Comparison of ENCODE assay signal across 15 cellular contexts in genomic region chr6:159972506-159973268, GRCh38. TPM values are rescaled to one million over a fixed set of nuclear protein-coding genes. Genes with fewer than 3 reads are reported as not detected.
DNase-seq lines count a peak whose midpoint lies in the region; ATAC-seq, FAIRE-seq and TF ChIP-seq lines count a peak whose summit lies in the region.
"Had no signal": no experiment of that assay in that cellular context is flagged by ENCODE, and none has a peak within 500 bp of the region (broad histone marks: within the 10 kb centered on the region; RNA-seq: fewer than 3 reads in every experiment).

No MANE protein-coding gene starts in this region.

- intact Hi-C loops in activated CD4-positive, alpha-beta T cell treated with anti-CD3 and anti-CD28 coated beads for 36 hours (cut with DNase I, micrococcal nuclease) = loop anchor here (5.0 to 10.0 kb wide), 2 partner anchors 280 to 1302 kb away; partner anchors contain the start of genes AGPAT4 (in 1 of the 2) and SOD2 (in 1 of the 2)
- intact Hi-C loops in K562 (cut with micrococcal nuclease) = loop anchor here (5.0 to 10.0 kb wide), 3 partner anchors 55 to 248 kb away; partner anchors contain the start of gene WTAP
- intact Hi-C loops in lower lobe of right lung (cut with DNase I) = no loop called here

- peaks cover 8% of the 10 kb centered on the region for H3K9me1 ChIP-seq in K562 (ENCODE audit: control insufficient read depth, insufficient read depth, low read length)

- H4K20me1 ChIP-seq in K562 (replicated peaks; ENCODE audit: control insufficient read depth, insufficient read depth, low read length) = peaks cover 32% of the 10 kb centered on the region
- peaks cover 57% of the 10 kb centered on the region for H4K20me1 ChIP-seq in neural progenitor cell (ENCODE audit: low read depth)

- H3K9me3 Mint-ChIP-seq in activated CD4-positive, alpha-beta T cell treated with anti-CD3 and anti-CD28 coated beads for 36 hours (ENCODE audit: low read depth) = no peaks in the 10 kb centered on the region
- no peaks in the 10 kb centered on the region for H3K9me3 Mint-ChIP-seq in neural progenitor cell
- H3K9me3 Mint-ChIP-seq: activated CD4-positive, alpha-beta T cell treated with anti-CD3 and anti-CD28 coated beads, Interleukin-2, amount 10 ng/mL, durations not matched to agents 7 days and 5 days had no signal

- peak overlapping the region; percentile 77 for H3K27ac Mint-ChIP-seq in activated CD4-positive, alpha-beta T cell treated with anti-CD3 and anti-CD28 coated beads for 36 hours
- H3K27ac Mint-ChIP-seq in neural progenitor cell = no peak overlapping the region
- H3K27ac Mint-ChIP-seq: activated CD4-positive, alpha-beta T cell treated with anti-CD3 and anti-CD28 coated beads, Interleukin-2, amount 10 ng/mL, durations not matched to agents 7 days and 5 days had no signal

- WGBS in K562 (ENCODE audit: insufficient coverage, low coverage, missing lambda C conversion rate) = 21% methylated on average over 9 of the region's 9 CpGs

- H3K9me3 ChIP-seq in K562 (replicated peaks; ENCODE audit: control insufficient read depth, insufficient read depth, low read depth, low read length) (no peaks in the 10 kb centered on the region), neural progenitor cell (ENCODE audit: low read depth) (no peaks in the 10 kb centered on the region), lower lobe of right lung (no peaks in the 10 kb centered on the region), SJCRH30 (replicated peaks) (no peaks in the 10 kb centered on the region)
- H3K9me3 ChIP-seq: gastroesophageal sphincter had no signal

- 0 out of 2 replicates have a peak overlapping the region, but pooled peaks have one; percentile 12 for H3K4me3 ChIP-seq in LNCaP clone FGC (ENCODE audit: low read depth, low read length)
- H3K4me3 ChIP-seq in K562 = no peak overlapping the region; the same call in 1 of the 2 replicates
- H3K4me3 ChIP-seq in neural progenitor cell = no peak overlapping the region
- no peak overlapping the region for H3K4me3 ChIP-seq in lower lobe of right lung
- no peak overlapping the region for H3K4me3 ChIP-seq in SJCRH30
- H3K4me3 ChIP-seq: gastroesophageal sphincter had no signal

- H3K36me3 ChIP-seq in K562 (ENCODE audit: control insufficient read depth, insufficient read depth, low read length) = peaks cover 17% of the 10 kb centered on the region
- H3K36me3 ChIP-seq in neural progenitor cell = no peaks in the 10 kb centered on the region
- no peaks in the 10 kb centered on the region for H3K36me3 ChIP-seq in lower lobe of right lung
- peaks cover 2% of the 10 kb centered on the region; the same call in 1 of the 2 replicates for H3K36me3 ChIP-seq in SJCRH30
- H3K36me3 ChIP-seq: gastroesophageal sphincter had no signal

- no peak for ATAC-seq in activated CD4-positive, alpha-beta T cell treated with anti-CD3 and anti-CD28 coated beads for 36 hours
- ATAC-seq in K562 (peak; percentile 4; the same call in 1 of the 3 replicates), lower lobe of right lung (no peak)
- ATAC-seq: gastroesophageal sphincter had no signal

- H3K79me2 ChIP-seq in K562 (ENCODE audit: control insufficient read depth, insufficient read depth, low read length) = peaks cover 91% of the 10 kb centered on the region
- peaks cover 86% of the 10 kb centered on the region for H3K79me2 ChIP-seq in neural progenitor cell (ENCODE audit: low read depth)

- TF ChIP-seq CTCF in LNCaP clone FGC (IDR thresholded peaks at IDR 0.05; ENCODE audit: control insufficient read depth, extremely low read depth, insufficient read depth) (no peak), K562 (IDR thresholded peaks at IDR 0.05 in 2 of 3, conservative IDR thresholded peaks at IDR 0.05 in 1 of 3; ENCODE audit: insufficient read depth in 2 of 3, low read depth in 1 of 3, low read length in 3 of 3) (no peak), neural progenitor cell (IDR thresholded peaks at IDR 0.05) (no peak), lower lobe of right lung (IDR thresholded peaks at IDR 0.05) (no peak)

- no peak for TF ChIP-seq POLR2A in K562 (conservative IDR thresholded peaks at IDR 0.05)

- CTCF ChIA-PET in activated CD4-positive, alpha-beta T cell treated with anti-CD3 and anti-CD28 coated beads for 36 hours (lab: Charles Lee) = interaction anchor here (1.1 to 1.3 kb wide), 2 partner anchors 9 to 10 kb away, joined by 3 to 4 read pairs; no protein-coding TSS in a partner anchor
- CTCF ChIA-PET in K562 (lab: Yijun Ruan, JAX; ENCODE audit: low intra/inter-chr PET ratio) = no interaction called here

- H3K9ac ChIP-seq in K562 (ENCODE audit: insufficient read depth in 1 of 2, low read depth in 2 of 2, low read length in 2 of 2) (peak overlapping the region; percentile 82 to 87), neural progenitor cell (peak overlapping the region; percentile 49)

- H3K4me2 ChIP-seq in K562 (ENCODE audit: insufficient read depth, low read length) = peak overlapping the region; percentile 72
- no peak overlapping the region for H3K4me2 ChIP-seq in neural progenitor cell

- in situ Hi-C loops in K562 (cut with MboI) = no loop called here

- POLR2A ChIA-PET in activated CD4-positive, alpha-beta T cell treated with anti-CD3 and anti-CD28 coated beads for 36 hours (lab: Charles Lee) = interaction anchor here (0.6 to 1.0 kb wide), 2 partner anchors 14 to 17 kb away, joined by 4 to 5 read pairs; no protein-coding TSS in a partner anchor
- POLR2A ChIA-PET in K562 (lab: Yijun Ruan, JAX) = interaction anchor here (1.4 to 5.6 kb wide), 3 partner anchors 8 to 281 kb away, joined by 6 to 84 read pairs (median 25); no protein-coding TSS in a partner anchor

- TF ChIP-seq EP300 in K562 (IDR thresholded peaks at IDR 0.05; ENCODE audit: low read length) = no peak

- H3K4me1 Mint-ChIP-seq in activated CD4-positive, alpha-beta T cell treated with anti-CD3 and anti-CD28 coated beads for 36 hours = peaks cover 75% of the 10 kb centered on the region
- H3K4me1 Mint-ChIP-seq in neural progenitor cell = peaks cover 54% of the 10 kb centered on the region

- peaks cover 11% of the 10 kb centered on the region for H3K36me3 Mint-ChIP-seq in activated CD4-positive, alpha-beta T cell treated with anti-CD3 and anti-CD28 coated beads for 36 hours (ENCODE audit: low read depth)
- H3K36me3 Mint-ChIP-seq in neural progenitor cell = no peaks in the 10 kb centered on the region

- H3K4me1 ChIP-seq in K562 (replicated peaks in 1 of 2; ENCODE audit: control insufficient read depth in 2 of 2, insufficient read depth in 2 of 2, low read length in 2 of 2) (peaks cover 56 to 67% of the 10 kb centered on the region in 2 experiments), neural progenitor cell (peaks cover 34% of the 10 kb centered on the region), lower lobe of right lung (peaks cover 64% of the 10 kb centered on the region), SJCRH30 (peaks cover 50% of the 10 kb centered on the region)

- H3K4me3 Mint-ChIP-seq in activated CD4-positive, alpha-beta T cell treated with anti-CD3 and anti-CD28 coated beads for 36 hours = no peak overlapping the region
- H3K4me3 Mint-ChIP-seq in neural progenitor cell = no peak overlapping the region

- no peak for DNase-seq in activated CD4-positive, alpha-beta T cell treated with anti-CD3 and anti-CD28 coated beads for 36 hours
- no peak for DNase-seq in activated CD4-positive, alpha-beta T cell treated with anti-CD3 and anti-CD28 coated beads for 1 hour
- no peak for DNase-seq in LNCaP clone FGC (ENCODE audit: low read depth)
- peak in 1 of 4 experiments; percentile 44 for DNase-seq in K562 (ENCODE audit: extremely low read depth in 1 of 4, low spot score in 3 of 4)
- DNase-seq in neural progenitor cell (ENCODE audit: low spot score) = no peak
- DNase-seq in lower lobe of right lung = no peak
- no peak for DNase-seq in ecto neural progenitor cell (ENCODE audit: low spot score)
- DNase-seq in SJCRH30 = no peak
- DNase-seq: activated CD4-positive, alpha-beta T cell treated with anti-CD3 and anti-CD28 coated beads, Interleukin-2, amount 10 ng/mL, durations not matched to agents 7 days and 5 days; NCI-H1105 treated with DMSO at 0.1 percent for 48 hours; nucleus accumbens; stimulated activated CD4-positive, alpha-beta T cell treated with anti-CD3 and anti-CD28 coated beads, Interleukin-12 subunit alpha, Interleukin-12 subunit beta, amount 100 ng/mL, for 4 hours had no signal

- H2AFZ ChIP-seq in K562 (ENCODE audit: low read depth, low read length) = no peak overlapping the region
- H2AFZ ChIP-seq in neural progenitor cell (replicated peaks) = no peak overlapping the region

- TF ChIP-seq RAD21 in K562 (CRISPR knock-in tag; conservative IDR thresholded peaks at IDR 0.05 in 1 of 2, IDR thresholded peaks at IDR 0.05 in 1 of 2) = no peak

- H3K27me3 Mint-ChIP-seq in activated CD4-positive, alpha-beta T cell treated with anti-CD3 and anti-CD28 coated beads for 36 hours = no peaks in the 10 kb centered on the region
- peaks cover 6% of the 10 kb centered on the region for H3K27me3 Mint-ChIP-seq in neural progenitor cell (ENCODE audit: insufficient read depth, low read depth)
- H3K27me3 Mint-ChIP-seq: activated CD4-positive, alpha-beta T cell treated with anti-CD3 and anti-CD28 coated beads, Interleukin-2, amount 10 ng/mL, durations not matched to agents 7 days and 5 days had no signal

- BruUV-seq in K562 (replicated peaks; lab: Mats Ljungman, UMichigan) = no TSS peak

- no peaks in the 10 kb centered on the region for H3F3A ChIP-seq in neural progenitor cell (ENCODE audit: low read depth)

- H3K27ac ChIP-seq in K562 (ENCODE audit: extremely low read depth, low read depth, low read length) (peak overlapping the region; percentile 90), neural progenitor cell (no peak overlapping the region), lower lobe of right lung (no peak overlapping the region), SJCRH30 (no peak overlapping the region)

- peak; percentile 55 for FAIRE-seq in K562 (lab: Jason Lieb, UNC)
- FAIRE-seq: GM12892, H54 had no signal

- no peaks in the 10 kb centered on the region for H3K27me3 ChIP-seq in K562 (ENCODE audit: control insufficient read depth in 2 of 2, insufficient read depth in 2 of 2, low read length in 2 of 2)
- peaks cover 4% of the 10 kb centered on the region for H3K27me3 ChIP-seq in neural progenitor cell
- H3K27me3 ChIP-seq in lower lobe of right lung (ENCODE audit: low read depth) = no peaks in the 10 kb centered on the region
- H3K27me3 ChIP-seq in SJCRH30 = no peaks in the 10 kb centered on the region
- H3K27me3 ChIP-seq: gastroesophageal sphincter had no signal

RNA-seq across cellular contexts. Expression of gene IGF2R, which starts 3.8 kb away (rescaled TPM):
- 10 to 100 TPM; 55.6 to 65.6 TPM for total RNA-seq in activated CD4-positive, alpha-beta T cell treated with anti-CD3 and anti-CD28 coated beads for 36 hours
- 302 and 333 TPM in 2 replicates for total RNA-seq in K562 (2011; cell fraction: chromatin; rRNA removed; ENCODE audit: low replicate concordance)
- total RNA-seq in K562 (2011; cell fraction: nucleolus; rRNA removed) = 228 and 239 TPM in 2 replicates
- total RNA-seq in K562 (2011; cell fraction: nucleoplasm; rRNA removed) = 228 and 238 TPM in 2 replicates
- total RNA-seq in K562 (2014; rRNA removed) (36.9 and 41.3 TPM in 2 replicates), K562 (2014; rRNA removed; fragmentation: Illumina TruSeq; extraction: Trizol) (34.4 and 37.8 TPM in 2 replicates), K562 (2015; rRNA removed; fragmentation: Illumina TruSeq; extraction: Trizol) (34.5 and 37.5 TPM in 2 replicates), K562 (2021) (84.7 and 92.3 TPM in 2 replicates), neural progenitor cell (ENCODE audit: low replicate concordance) (35.1 and 46.1 TPM in 2 replicates), lower lobe of right lung (156 TPM)
- polyA plus RNA-seq in K562 (2011; rRNA removed) (13.2 and 16.7 TPM in 2 replicates), K562 (2014; fragmentation: Illumina TruSeq; extraction: Trizol) (60.4 and 68.9 TPM in 2 replicates), K562 (2014; fragmentation: Nextera tagmentation; extraction: Ambion mirVana) (1 to 10 TPM; 3.5 to 3.6 TPM), K562 (2014; rRNA removed) (30.3 and 31.0 TPM in 2 replicates)
- 12.7 and 14.5 TPM in 2 replicates for polyA plus RNA-seq in K562 (2011; cell fraction: cytosol; rRNA removed)
- polyA plus RNA-seq in K562 (2011; cell fraction: nucleus; rRNA removed) = 55.4 and 71.5 TPM in 2 replicates
- polyA plus RNA-seq in K562 (2012) = 57.1 and 73.0 TPM in 2 replicates
- polyA minus RNA-seq in K562 (2011; rRNA and poly(A)+ RNA removed) = 48.1 and 64.9 TPM in 2 replicates
- polyA minus RNA-seq in K562 (2011; cell fraction: cytosol; rRNA and poly(A)+ RNA removed) = 47.2 and 72.7 TPM in 2 replicates
- polyA minus RNA-seq in K562 (2011; cell fraction: nucleus; rRNA and poly(A)+ RNA removed) = 108 and 127 TPM in 2 replicates
- 109 and 112 TPM in 2 replicates for total RNA-seq in SJCRH30 (2014; rRNA removed; shearing (Covaris generic))
